ENCODE assay signal across 20 cellular contexts in genomic region chr11:94815705-94816344, GRCh38. TPM values are rescaled to one million over a fixed set of nuclear protein-coding genes. Genes with fewer than 3 reads are reported as not detected.
A peak's percentile ranks its signal among the peaks of the same experiment; 100 is the strongest.
DNase-seq lines count a peak whose midpoint lies in the region; ATAC-seq and TF ChIP-seq lines count a peak whose summit lies in the region.
"Had no signal": no experiment of that assay in that cellular context is flagged by ENCODE, and none has a peak within 500 bp of the region (broad histone marks: within the 10 kb centered on the region; RNA-seq: fewer than 3 reads in every experiment).

No MANE protein-coding gene starts in this region.

- peaks cover 64% of the 10 kb centered on the region for H3K9me3 Mint-ChIP-seq in Caco-2 (ENCODE audit: unreplicated experiment)
- H3K9me3 Mint-ChIP-seq in GM23338 = peaks cover 54% of the 10 kb centered on the region

- WGBS in mesenchymal stem cell = 98% methylated on average over 2 of the region's 4 CpGs
- WGBS in ovary, 3 donors = 93 to 97% (median 95%) methylated on average over 4 of the region's 4 CpGs

- no peak overlapping the region for H2BK12ac ChIP-seq in mesenchymal stem cell (ENCODE audit: low read length in 2 of 2)

- H3K4ac ChIP-seq in mesenchymal stem cell (ENCODE audit: low read depth in 1 of 2, low read length in 2 of 2) = no peak overlapping the region

- H2BK120ac ChIP-seq in mesenchymal stem cell (ENCODE audit: low read depth, low read length) = no peak overlapping the region

- H3K27ac ChIP-seq in GM23338 (ENCODE audit: low read depth) = no peak overlapping the region
- H3K27ac ChIP-seq in mesenchymal stem cell (ENCODE audit: low read length, poor library complexity, severe bottlenecking) = no peak overlapping the region
- no peak overlapping the region for H3K27ac ChIP-seq in ovary
- H3K27ac ChIP-seq: neutrophil had no signal

- TF ChIP-seq EP300 in ovary (IDR thresholded peaks at IDR 0.05) = no peak

- H3K4me1 Mint-ChIP-seq in Caco-2 (ENCODE audit: low read depth, unreplicated experiment) (peaks cover 9% of the 10 kb centered on the region), GM23338 (peaks cover under 1% of the 10 kb centered on the region)
- H3K4me1 Mint-ChIP-seq: activated CD8-positive, alpha-beta memory T cell treated with anti-CD3 and anti-CD28 coated beads, Interleukin-2, amount 10 ng/mL, durations not matched to agents 7 days and 5 days had no signal

- H3K14ac ChIP-seq in mesenchymal stem cell (ENCODE audit: low read length in 2 of 2) = no peak overlapping the region

- peaks cover 83% of the 10 kb centered on the region for H3K36me3 Mint-ChIP-seq in Caco-2 (ENCODE audit: insufficient read depth, unreplicated experiment)
- H3K36me3 Mint-ChIP-seq in GM23338 (ENCODE audit: low read depth) = peaks cover 89% of the 10 kb centered on the region

- no peak overlapping the region for H2BK5ac ChIP-seq in mesenchymal stem cell (ENCODE audit: low read depth, low read length, poor library complexity, severe bottlenecking)

- no peaks in the 10 kb centered on the region for H3K27me3 ChIP-seq in Caco-2 (replicated peaks; ENCODE audit: control insufficient read depth, insufficient read depth, low read length)
- H3K27me3 ChIP-seq in GM23338 (ENCODE audit: insufficient read depth) = no peaks in the 10 kb centered on the region
- no peaks in the 10 kb centered on the region for H3K27me3 ChIP-seq in mesenchymal stem cell (ENCODE audit: control insufficient read depth in 1 of 2, insufficient read depth in 1 of 2, low read length in 2 of 2)
- no peaks in the 10 kb centered on the region for H3K27me3 ChIP-seq in ovary
- H3K27me3 ChIP-seq: gastroesophageal sphincter, neutrophil had no signal

- TF ChIP-seq CTCF in Caco-2 (IDR thresholded peaks at IDR 0.05; ENCODE audit: insufficient read depth in 1 of 2, low read depth in 1 of 2, low read length in 1 of 2, severe bottlenecking in 1 of 2, unreplicated experiment in 1 of 2) = no peak
- no peak for TF ChIP-seq CTCF in GM23338 (conservative IDR thresholded peaks at IDR 0.05; ENCODE audit: low read depth in 2 of 2)
- TF ChIP-seq CTCF in ovary (IDR thresholded peaks at IDR 0.05) = no peak

- peaks cover 17% of the 10 kb centered on the region for H3K79me1 ChIP-seq in mesenchymal stem cell (replicated peaks; ENCODE audit: low read length, poor library complexity, severe bottlenecking)

- H3K36me3 ChIP-seq in Caco-2 (ENCODE audit: control insufficient read depth, insufficient read depth, low read length) (peaks cover 8% of the 10 kb centered on the region), GM23338 (ENCODE audit: insufficient read depth) (peaks cover 32% of the 10 kb centered on the region), mesenchymal stem cell (ENCODE audit: control insufficient read depth in 1 of 2, insufficient read depth in 2 of 2, low read depth in 1 of 2, low read length in 2 of 2) (peaks cover 10 to 61% of the 10 kb centered on the region in 2 experiments), ovary (no peaks in the 10 kb centered on the region)
- H3K36me3 ChIP-seq: neutrophil had no signal

- H3K4me3 ChIP-seq in Caco-2 (ENCODE audit: low read depth, low read length) = no peak overlapping the region
- no peak overlapping the region for H3K4me3 ChIP-seq in GM23338
- no peak overlapping the region for H3K4me3 ChIP-seq in mesenchymal stem cell (ENCODE audit: insufficient read depth in 1 of 2, low read depth in 1 of 2, low read length in 2 of 2)
- H3K4me3 ChIP-seq in ovary = no peak overlapping the region
- H3K4me3 ChIP-seq: gastroesophageal sphincter, GM12878 had no signal

- H4K20me1 ChIP-seq in GM23338 (replicated peaks; ENCODE audit: insufficient read depth) = no peaks in the 10 kb centered on the region

- H4K8ac ChIP-seq in mesenchymal stem cell (ENCODE audit: low read length) = no peak overlapping the region

- no peak for TF ChIP-seq POLR2A in ovary (IDR thresholded peaks at IDR 0.05)

- no peak overlapping the region for H3K9ac ChIP-seq in mesenchymal stem cell (ENCODE audit: low read length)

- BruUV-seq in Caco-2 (replicated peaks; lab: Mats Ljungman, UMichigan) = no TSS peak

- H3K4me1 ChIP-seq in Caco-2 (no peaks in the 10 kb centered on the region; the same call in 1 of the 2 replicates), GM23338 (ENCODE audit: insufficient read depth) (peaks cover 11% of the 10 kb centered on the region), mesenchymal stem cell (ENCODE audit: control insufficient read depth, insufficient read depth, low read depth, low read length) (peaks cover 8% of the 10 kb centered on the region), ovary (ENCODE audit: insufficient read depth) (no peaks in the 10 kb centered on the region)

- H3K18ac ChIP-seq in mesenchymal stem cell (ENCODE audit: low read depth in 1 of 2, low read length in 2 of 2) = no peak overlapping the region

- DNase-seq in Caco-2 (peak; percentile 62 to 63), GM23338 (ENCODE audit: low spot score) (peak; percentile 82), RPMI7951 (ENCODE audit: low read depth) (peak; percentile 50), iPS DF 4.7 (ENCODE audit: extremely low read depth, low spot score) (peak; percentile 72), mesenchymal stem cell (no peak), ovary (no peak)
- DNase-seq: activated CD8-positive, alpha-beta memory T cell treated with anti-CD3 and anti-CD28 coated beads, Interleukin-2, amount 10 ng/mL, durations not matched to agents 7 days and 5 days; activated gamma-delta T cell; anterior cingulate cortex; C1 segment of cervical spinal cord; GOT3; islet precursor cell; MM.1S; stimulated activated CD4-positive, alpha-beta T cell treated with anti-CD3 and anti-CD28 coated beads, Interleukin-4, amount 100 ng/mL, for 24 hours had no signal

- POLR2A ChIA-PET in Caco-2 (lab: Charles Lee) = no interaction called here

- H3K4me2 ChIP-seq in GM23338 (no peak overlapping the region), mesenchymal stem cell (ENCODE audit: low read length, poor library complexity, severe bottlenecking) (no peak overlapping the region)

- no peak overlapping the region for H4K91ac ChIP-seq in mesenchymal stem cell (ENCODE audit: low read length)

- no peak overlapping the region for H3K27ac Mint-ChIP-seq in Caco-2 (ENCODE audit: unreplicated experiment)
- no peak overlapping the region for H3K27ac Mint-ChIP-seq in GM23338
- H3K27ac Mint-ChIP-seq: activated CD8-positive, alpha-beta memory T cell treated with anti-CD3 and anti-CD28 coated beads, Interleukin-2, amount 10 ng/mL, durations not matched to agents 7 days and 5 days had no signal

- intact Hi-C loops in Caco-2 (cut with micrococcal nuclease; ENCODE audit: unreplicated experiment) = loop anchor here (2.0 kb wide), 1 partner anchor 17 kb away; no protein-coding TSS in a partner anchor
- intact Hi-C loops in ovary (cut with DNase I) = no loop called here

- H3K79me2 ChIP-seq in GM23338 (replicated peaks; ENCODE audit: insufficient read depth) = no peaks in the 10 kb centered on the region

- no peak overlapping the region for H3K23ac ChIP-seq in mesenchymal stem cell (ENCODE audit: low read length in 2 of 2)

- H2BK15ac ChIP-seq in mesenchymal stem cell (ENCODE audit: low read depth, poor library complexity, severe bottlenecking) = no peak overlapping the region

- no peak overlapping the region for H2AK5ac ChIP-seq in mesenchymal stem cell (ENCODE audit: low read length, severe bottlenecking)

- H3K9me3 ChIP-seq in Caco-2 = peaks cover 32% of the 10 kb centered on the region
- no peaks in the 10 kb centered on the region for H3K9me3 ChIP-seq in mesenchymal stem cell (ENCODE audit: control insufficient read depth, low read length)
- no peaks in the 10 kb centered on the region for H3K9me3 ChIP-seq in ovary
- H3K9me3 ChIP-seq: gastroesophageal sphincter, neutrophil had no signal

- no peaks in the 10 kb centered on the region for H3F3A ChIP-seq in GM23338 (replicated peaks; ENCODE audit: low read depth)

- H3K4me3 Mint-ChIP-seq in Caco-2 (ENCODE audit: unreplicated experiment) (no peak overlapping the region), GM23338 (no peak overlapping the region)
- H3K4me3 Mint-ChIP-seq: activated CD8-positive, alpha-beta memory T cell treated with anti-CD3 and anti-CD28 coated beads, Interleukin-2, amount 10 ng/mL, durations not matched to agents 7 days and 5 days had no signal

- H3K9me2 ChIP-seq in GM23338 (ENCODE audit: insufficient read depth) = peaks cover 8% of the 10 kb centered on the region; the same call in 1 of the 2 replicates

- H2AFZ ChIP-seq in GM23338 (no peak overlapping the region), mesenchymal stem cell (ENCODE audit: low read depth, low read length) (no peak overlapping the region)

- H3K27me3 Mint-ChIP-seq in Caco-2 (ENCODE audit: insufficient read depth, unreplicated experiment) (no peaks in the 10 kb centered on the region), GM23338 (ENCODE audit: insufficient read depth, low read depth, poor library complexity) (peaks cover 5% of the 10 kb centered on the region)

- CTCF ChIA-PET in Caco-2 (lab: Charles Lee) = no interaction called here

- ATAC-seq in GM23338 (no peak), HG02981 (IDR thresholded peaks at IDR 0.05; ENCODE audit: unreplicated experiment) (no peak)
- ATAC-seq: activated CD8-positive, alpha-beta memory T cell treated with anti-CD3 and anti-CD28 coated beads, Interleukin-2, amount 10 ng/mL, durations not matched to agents 7 days and 5 days; gastroesophageal sphincter; GM12878; Panc1; sciatic nerve had no signal

TF ChIP-seq in GM23338, 12 proteins besides CTCF, POLR2A, EP300 and RAD21 (continues in another document):
- TF ChIP-seq STAT1 (IDR thresholded peaks at IDR 0.05; ENCODE audit: unreplicated experiment) (no peak), EZH2phosphoT487 (IDR thresholded peaks at IDR 0.05; ENCODE audit: unreplicated experiment) (no peak)

RNA-seq across cellular contexts. Expression of gene AMOTL1, which starts 47.7 kb away (rescaled TPM):
- total RNA-seq in Caco-2 (2022) = 60.8 and 64.6 TPM in 2 replicates
- 18.7 TPM in 2 replicates for total RNA-seq in GM23338 (2014; rRNA removed; shearing (Covaris generic))
- polyA plus RNA-seq in GM23338 (2016; fragmentation: Nextera tagmentation; extraction: Ambion mirVana) = 4.1 and 4.3 TPM in 2 replicates
- 24.4 and 24.8 TPM in 2 replicates for total RNA-seq in RPMI7951 (2014; rRNA removed; shearing (Covaris generic))
- polyA plus RNA-seq in mesenchymal stem cell (2013, experiment 1 of 2) = 20.5 TPM
- 19.9 TPM for polyA plus RNA-seq in mesenchymal stem cell (2013, experiment 2 of 2)
- 10 to 100 TPM in 6 of 7 donors, 1 to 10 TPM in 1; 8.7 to 20.8 (median 13.6) TPM for total RNA-seq in ovary
- polyA plus RNA-seq in ovary = 10 to 100 TPM in 1 of 2 donors, 1 to 10 TPM in 1; 5.4 to 24.8 TPM

Comparison
In these comparisons a context has a peak if more than half of its experiments do, and no peak if none do; other contexts are left out.
1. DNase-seq: peak in Caco-2 (2 of 2), GM23338 (single experiment), RPMI7951 (single experiment) and iPS DF 4.7 (single experiment); none in mesenchymal stem cell (single experiment) and ovary (0 of 5).